In genomic region chr7:72405871-72406270, GRCh38 we compare ENCODE assay signal across 28 cellular contexts. TPM values are rescaled to one million over a fixed set of nuclear protein-coding genes. Genes with fewer than 3 reads are reported as not detected.
"Had no signal": no experiment of that assay in that cellular context is flagged by ENCODE, and none has a peak within 500 bp of the region (broad histone marks: within the 10 kb centered on the region; RNA-seq: fewer than 3 reads in every experiment).

No MANE protein-coding gene starts in this region.

- H3K36me3 Mint-ChIP-seq: activated CD8-positive, alpha-beta memory T cell treated with anti-CD3 and anti-CD28 coated beads, Interleukin-2, amount 10 ng/mL, durations not matched to agents 7 days and 5 days; mesothelial cell of epicardium; type B pancreatic cell had no signal

- H3K9me3 ChIP-seq: esophagus squamous epithelium, left lung, testis, vagina had no signal

- H3K27ac Mint-ChIP-seq: activated CD4-positive, alpha-beta T cell treated with anti-CD3 and anti-CD28 coated beads, Interleukin-2, amount 10 ng/mL, durations not matched to agents 7 days and 5 days; activated CD8-positive, alpha-beta memory T cell treated with anti-CD3 and anti-CD28 coated beads, Interleukin-2, amount 10 ng/mL, durations not matched to agents 7 days and 5 days; activated CD8-positive, alpha-beta T cell treated with anti-CD3 and anti-CD28 coated beads for 36 hours; activated naive CD8-positive, alpha-beta T cell treated with anti-CD3 and anti-CD28 coated beads, Interleukin-2, amount 50 U/mL, for 24 hours; effector memory CD8-positive, alpha-beta T cell; mesothelial cell of epicardium; natural killer cell; progenitor cell of endocrine pancreas; T-helper 2 cell treated with Interferon-gamma antibody and Interleukin-4, amounts not matched to agents 5 μg/mL and 100 μg/mL, for 36 hours; type B pancreatic cell had no signal

- H3K36me3 ChIP-seq: esophagus squamous epithelium, left lung, spleen, vagina, WERI-Rb-1 had no signal

- H3K4me3 ChIP-seq: esophagus squamous epithelium, left lung, lung, spleen, testis, vagina had no signal

- FAIRE-seq: endothelial cell of umbilical vein, TTC549 had no signal

- H3K9me3 Mint-ChIP-seq: activated CD4-positive, alpha-beta T cell treated with anti-CD3 and anti-CD28 coated beads, Interleukin-2, amount 10 ng/mL, durations not matched to agents 7 days and 5 days; mesothelial cell of epicardium; type B pancreatic cell had no signal

- H3K27me3 Mint-ChIP-seq: activated CD4-positive, alpha-beta T cell treated with anti-CD3 and anti-CD28 coated beads, Interleukin-2, amount 10 ng/mL, durations not matched to agents 7 days and 5 days; activated CD8-positive, alpha-beta memory T cell treated with anti-CD3 and anti-CD28 coated beads, Interleukin-2, amount 10 ng/mL, durations not matched to agents 7 days and 5 days had no signal

- H3K27me3 ChIP-seq: dorsolateral prefrontal cortex, esophagus squamous epithelium, left lung, testis, vagina had no signal

- H3K4me3 Mint-ChIP-seq: activated CD4-positive, alpha-beta T cell treated with anti-CD3 and anti-CD28 coated beads, Interleukin-2, amount 10 ng/mL, durations not matched to agents 7 days and 5 days; activated CD8-positive, alpha-beta memory T cell treated with anti-CD3 and anti-CD28 coated beads, Interleukin-2, amount 10 ng/mL, durations not matched to agents 7 days and 5 days; activated CD8-positive, alpha-beta T cell treated with anti-CD3 and anti-CD28 coated beads for 36 hours; activated naive CD8-positive, alpha-beta T cell treated with anti-CD3 and anti-CD28 coated beads, Interleukin-2, amount 50 U/mL, for 24 hours; effector memory CD8-positive, alpha-beta T cell; mesothelial cell of epicardium; natural killer cell; T-helper 2 cell treated with Interferon-gamma antibody and Interleukin-4, amounts not matched to agents 5 μg/mL and 100 μg/mL, for 36 hours; type B pancreatic cell had no signal

- H3K27ac ChIP-seq: esophagus squamous epithelium, left lung, spleen, testis, vagina, WERI-Rb-1 had no signal

- ATAC-seq: activated CD8-positive, alpha-beta memory T cell treated with anti-CD3 and anti-CD28 coated beads, Interleukin-2, amount 10 ng/mL, durations not matched to agents 7 days and 5 days had no signal

- H3K4me1 Mint-ChIP-seq: activated CD4-positive, alpha-beta T cell treated with anti-CD3 and anti-CD28 coated beads, Interleukin-2, amount 10 ng/mL, durations not matched to agents 7 days and 5 days; activated CD8-positive, alpha-beta memory T cell treated with anti-CD3 and anti-CD28 coated beads, Interleukin-2, amount 10 ng/mL, durations not matched to agents 7 days and 5 days; mesothelial cell of epicardium had no signal

- H3K4me1 ChIP-seq: left lung, spleen, testis, vagina had no signal

- DNase-seq: activated CD4-positive, alpha-beta T cell treated with anti-CD3 and anti-CD28 coated beads, Interleukin-2, amount 10 ng/mL, durations not matched to agents 7 days and 5 days; activated CD4-positive, CD25-positive, alpha-beta regulatory T cell treated with anti-CD3 and anti-CD28 coated beads, Interleukin-2, amount 50 U/mL, for 72 hours; activated CD8-positive, alpha-beta memory T cell treated with anti-CD3 and anti-CD28 coated beads, Interleukin-2, amount 10 ng/mL, durations not matched to agents 7 days and 5 days; activated gamma-delta T cell; activated naive CD4-positive, alpha-beta T cell treated with anti-CD3 and anti-CD28 coated beads, Interleukin-2, amount 50 U/mL, for 16 hours; activated naive CD8-positive, alpha-beta T cell treated with anti-CD3 and anti-CD28 coated beads, Interleukin-2, amount 50 U/mL, for 24 hours; activated T-cell treated with anti-CD3 and anti-CD28 coated beads for 4 hours; effector memory CD8-positive, alpha-beta T cell; esophagus squamous epithelium; natural killer cell; spleen; stimulated activated CD4-positive, alpha-beta T cell treated with anti-CD3 and anti-CD28 coated beads, Interleukin-4, amount 100 ng/mL, for 1 hour; stimulated activated naive CD4-positive, alpha-beta T cell; WERI-Rb-1 had no signal

RNA-seq across cellular contexts. Expression of gene CALN1, which starts 6.3 kb away (rescaled TPM):
- total RNA-seq: activated CD4-positive, alpha-beta T cell treated with anti-CD3 and anti-CD28 coated beads, Interleukin-2, amount 10 ng/mL, durations not matched to agents 7 days and 5 days; activated CD8-positive, alpha-beta memory T cell treated with anti-CD3 and anti-CD28 coated beads, Interleukin-2, amount 10 ng/mL, durations not matched to agents 7 days and 5 days; endothelial cell of umbilical vein; kidney epithelial cell; left lung; osteocyte had no signal
- polyA plus RNA-seq: endothelial cell of umbilical vein had no signal
